ENCODE assay signal across 8 cellular contexts in genomic region chr4:165208322-165208652, GRCh38. TPM values are rescaled to one million over a fixed set of nuclear protein-coding genes. Genes with fewer than 3 reads are reported as not detected.
DNase-seq lines count a peak whose midpoint lies in the region; ATAC-seq and TF ChIP-seq lines count a peak whose summit lies in the region.

No MANE protein-coding gene starts in this region.

- H3F3A ChIP-seq in SK-N-SH (replicated peaks; ENCODE audit: insufficient read depth), result no peaks in the 10 kb centered on the region

- H3K36me3 ChIP-seq in SK-N-SH (replicated peaks in 1 of 2; ENCODE audit: control insufficient read depth in 1 of 2, insufficient read depth in 2 of 2, low read length in 1 of 2) (peaks cover 0 to 4% of the 10 kb centered on the region in 2 experiments), subcutaneous abdominal adipose tissue (ENCODE audit: control insufficient read depth in 5 of 5, insufficient read depth in 5 of 5, low read length in 5 of 5) (no peaks in the 10 kb centered on the region)

- CTCF ChIA-PET in SK-N-SH (lab: Yijun Ruan, JAX), result interaction anchor here (0.7 to 1.5 kb wide), 4 partner anchors 32 to 248 kb away, joined by 3 to 6 read pairs (median 3); no protein-coding TSS in a partner anchor
- CTCF ChIA-PET in activated CD8-positive, alpha-beta T cell treated with anti-CD3 and anti-CD28 coated beads, Interleukin-2, amount 10 ng/mL, durations not matched to agents 7 days and 5 days (lab: Charles Lee), result interaction anchor here (1.4 to 2.9 kb wide), 4 partner anchors 10 to 120 kb away, joined by 4 to 9 read pairs (median 6); partner anchors contain the start of genes MSMO1 and TMEM192

- peaks cover 47% of the 10 kb centered on the region for H3K79me2 ChIP-seq in SK-N-SH (ENCODE audit: insufficient read depth)

- peak overlapping the region; percentile 89 for H3K27ac Mint-ChIP-seq in activated CD8-positive, alpha-beta T cell treated with anti-CD3 and anti-CD28 coated beads, Interleukin-2, amount 10 ng/mL, durations not matched to agents 7 days and 5 days

- no peak for TF ChIP-seq RAD21 in SK-N-SH (IDR thresholded peaks at IDR 0.05; ENCODE audit: low read length)

- H3K27ac ChIP-seq in SK-N-SH (ENCODE audit: low read depth in 2 of 2, low read length in 1 of 2) (peak overlapping the region in 1 of 2 experiments; percentile 71; a peak in 1 of 4 replicates), subcutaneous abdominal adipose tissue (ENCODE audit: low read depth, low read length) (peak overlapping the region; percentile 41)

- peak overlapping the region; percentile 94 to 96 for H3K4me3 ChIP-seq in SK-N-SH (ENCODE audit: low read depth in 2 of 2, low read length in 1 of 2)
- H3K4me3 ChIP-seq in iPS-18c (ENCODE audit: insufficient read depth, low read depth, low read length), result peak overlapping the region; percentile 81; the same call in 1 of the 2 replicates
- peak overlapping the region; percentile 84 to 98 (median 94) for H3K4me3 ChIP-seq in subcutaneous abdominal adipose tissue (ENCODE audit: low read depth in 1 of 5, low read length in 5 of 5)

- H3K4me2 ChIP-seq in SK-N-SH, result peak overlapping the region; percentile 81

- 11% methylated on average over 10 of the region's 10 CpGs for WGBS in SK-N-SH (ENCODE audit: low lambda C conversion rate)

- peaks cover 74% of the 10 kb centered on the region for H3K4me1 Mint-ChIP-seq in activated CD8-positive, alpha-beta T cell treated with anti-CD3 and anti-CD28 coated beads, Interleukin-2, amount 10 ng/mL, durations not matched to agents 7 days and 5 days (ENCODE audit: low read depth)

- TF ChIP-seq EP300 in SK-N-SH (IDR thresholded peaks at IDR 0.05; ENCODE audit: borderline replicate concordance in 1 of 2, low read depth in 1 of 2, low read length in 1 of 2), result no peak

- H3K4me1 ChIP-seq in SK-N-SH (ENCODE audit: control insufficient read depth in 1 of 2, insufficient read depth in 2 of 2, low read depth in 1 of 2, low read length in 1 of 2), result peaks cover 12 to 16% of the 10 kb centered on the region in 2 experiments; a peak in 3 of 4 replicates
- peaks cover 7 to 24% (median 22%) of the 10 kb centered on the region in 5 donors for H3K4me1 ChIP-seq in subcutaneous abdominal adipose tissue (ENCODE audit: control insufficient read depth in 5 of 5, insufficient read depth in 5 of 5, low read length in 5 of 5)

- ATAC-seq in SK-N-SH treated with all-trans-retinoic acid at 6 μM for 48 hours, result no peak
- no peak for ATAC-seq in activated CD8-positive, alpha-beta T cell treated with anti-CD3 and anti-CD28 coated beads, Interleukin-2, amount 10 ng/mL, durations not matched to agents 7 days and 5 days

- POLR2A ChIA-PET in SK-N-SH (lab: Yijun Ruan, JAX), result no interaction called here
- POLR2A ChIA-PET in activated CD8-positive, alpha-beta T cell treated with anti-CD3 and anti-CD28 coated beads, Interleukin-2, amount 10 ng/mL, durations not matched to agents 7 days and 5 days (lab: Charles Lee), result interaction anchor here (0.9 to 1.6 kb wide), 6 partner anchors 20 to 124 kb away, joined by 3 to 5 read pairs (median 3); no protein-coding TSS in a partner anchor

- peak overlapping the region; percentile 90 for H3K4me3 Mint-ChIP-seq in activated CD8-positive, alpha-beta T cell treated with anti-CD3 and anti-CD28 coated beads, Interleukin-2, amount 10 ng/mL, durations not matched to agents 7 days and 5 days

- peaks cover 28% of the 10 kb centered on the region for H3K36me3 Mint-ChIP-seq in activated CD8-positive, alpha-beta T cell treated with anti-CD3 and anti-CD28 coated beads, Interleukin-2, amount 10 ng/mL, durations not matched to agents 7 days and 5 days (ENCODE audit: low read depth)

- H2AFZ ChIP-seq in SK-N-SH (ENCODE audit: low read depth), result peak overlapping the region; percentile 75; the same call in 1 of the 2 replicates

- H3K9ac ChIP-seq in SK-N-SH (peak overlapping the region; percentile 71; the same call in 1 of the 2 replicates), subcutaneous abdominal adipose tissue (ENCODE audit: low read length in 5 of 5) (peak overlapping the region in 4 of 5 donors; percentile 71 to 82 (median 79))

- H3K9me3 ChIP-seq in SK-N-SH (no peaks in the 10 kb centered on the region), iPS-18c (ENCODE audit: control insufficient read depth, insufficient read depth, low read length) (peaks cover 2% of the 10 kb centered on the region), subcutaneous abdominal adipose tissue (ENCODE audit: control insufficient read depth in 5 of 5, low read length in 5 of 5) (no peaks in the 10 kb centered on the region)

- H3K9me3 Mint-ChIP-seq in activated CD8-positive, alpha-beta T cell treated with anti-CD3 and anti-CD28 coated beads, Interleukin-2, amount 10 ng/mL, durations not matched to agents 7 days and 5 days (ENCODE audit: insufficient read depth), result no peaks in the 10 kb centered on the region

- H3K27me3 Mint-ChIP-seq in activated CD8-positive, alpha-beta T cell treated with anti-CD3 and anti-CD28 coated beads, Interleukin-2, amount 10 ng/mL, durations not matched to agents 7 days and 5 days (ENCODE audit: low read depth), result no peaks in the 10 kb centered on the region

- H3K9me2 ChIP-seq in SK-N-SH, result no peaks in the 10 kb centered on the region

- TF ChIP-seq CTCF in SK-N-SH (IDR thresholded peaks at IDR 0.05), result no peak

- DNase-seq in SK-N-SH (no peak), AML-193 (lab: John Stamatoyannopoulos, UW) (no peak), amniotic stem cell (lab: John Stamatoyannopoulos, UW) (no peak), islet precursor cell (no peak)
- DNase-seq in activated CD8-positive, alpha-beta T cell treated with anti-CD3 and anti-CD28 coated beads, Interleukin-2, amount 10 ng/mL, durations not matched to agents 7 days and 5 days, result no peak

- no peaks in the 10 kb centered on the region; the same call in 1 of the 2 replicates for H4K20me1 ChIP-seq in SK-N-SH (ENCODE audit: insufficient read depth)

- H3K27me3 ChIP-seq in SK-N-SH (ENCODE audit: insufficient read depth) (no peaks in the 10 kb centered on the region), subcutaneous abdominal adipose tissue (ENCODE audit: control insufficient read depth in 5 of 5, insufficient read depth in 4 of 5, low read length in 5 of 5) (no peaks in the 10 kb centered on the region)

TF ChIP-seq in SK-N-SH, 30 proteins besides CTCF, POLR2A, EP300 and RAD21:
- TF ChIP-seq RXRA (IDR thresholded peaks at IDR 0.05; ENCODE audit: borderline replicate concordance, low read depth) (no peak), GATA2 (CRISPR knock-in tag; IDR thresholded peaks at IDR 0.05) (no peak), TAF1 (IDR thresholded peaks at IDR 0.05; ENCODE audit: borderline replicate concordance, low read depth, low read length) (no peak), NRF1 (IDR thresholded peaks at IDR 0.05; ENCODE audit: low read depth, low read length) (no peak), POLR2AphosphoS5 (IDR thresholded peaks at IDR 0.05; ENCODE audit: low read depth, low read length) (0 out of 2 replicates have a peak, but pooled peaks have one; percentile 4)

TF ChIP-seq in SK-N-SH treated with all-trans-retinoic acid at 6 μM for 48 hours, 23 proteins besides CTCF, POLR2A, EP300 and RAD21:
- TF ChIP-seq ZNF565 (CRISPR knock-in tag; conservative IDR thresholded peaks at IDR 0.05; ENCODE audit: low read depth) (no peak), CREB5 (CRISPR knock-in tag; IDR thresholded peaks at IDR 0.05; ENCODE audit: low read depth) (no peak), OSR1 (CRISPR knock-in tag; IDR thresholded peaks at IDR 0.05) (no peak), TCF4 (CRISPR knock-in tag; IDR thresholded peaks at IDR 0.05; ENCODE audit: borderline replicate concordance) (no peak), ZNF8 (CRISPR knock-in tag; IDR thresholded peaks at IDR 0.05) (no peak), CSRNP3 (CRISPR knock-in tag; IDR thresholded peaks at IDR 0.05) (no peak), RARB (CRISPR knock-in tag; IDR thresholded peaks at IDR 0.05) (no peak), CSDC2 (CRISPR knock-in tag; IDR thresholded peaks at IDR 0.05) (no peak), PPARA (CRISPR knock-in tag; IDR thresholded peaks at IDR 0.05; ENCODE audit: borderline replicate concordance) (no peak), ESRRG (CRISPR knock-in tag; IDR thresholded peaks at IDR 0.05) (no peak)

RNA-seq across cellular contexts. Expression of gene KLHL2, which starts 0.9 kb away (rescaled TPM):
- polyA plus RNA-seq in SK-N-SH (2012; rRNA removed), result 25.0 and 36.0 TPM in 2 replicates
- 37.5 and 46.0 TPM in 2 replicates for polyA plus RNA-seq in SK-N-SH (2012; cell fraction: cytosol; rRNA removed)
- 15.9 and 28.9 TPM in 2 replicates for polyA plus RNA-seq in SK-N-SH (2012; cell fraction: nucleus; rRNA removed)
- total RNA-seq in activated CD8-positive, alpha-beta T cell treated with anti-CD3 and anti-CD28 coated beads, Interleukin-2, amount 10 ng/mL, durations not matched to agents 7 days and 5 days, result 10 to 100 TPM; 32.9 to 36.4 TPM
